Comparison of ENCODE assay signal across 8 cellular contexts in genomic region chr1:171081220-171081993, GRCh38. TPM values are rescaled to one million over a fixed set of nuclear protein-coding genes. Genes with fewer than 3 reads are reported as not detected.
DNase-seq lines count a peak whose midpoint lies in the region; ATAC-seq and TF ChIP-seq lines count a peak whose summit lies in the region.

No MANE protein-coding gene starts in this region.

- ATAC-seq in mucosa of descending colon = peak; percentile 36
- no peak for ATAC-seq in HG03378 (IDR thresholded peaks at IDR 0.05; ENCODE audit: unreplicated experiment)
- ATAC-seq in GM19023 (IDR thresholded peaks at IDR 0.05; ENCODE audit: unreplicated experiment) = no peak
- ATAC-seq in GM21515 (IDR thresholded peaks at IDR 0.05; ENCODE audit: unreplicated experiment) = no peak

- no peaks in the 10 kb centered on the region for H3K36me3 ChIP-seq in mucosa of descending colon (ENCODE audit: low read depth)

- TF ChIP-seq CTCF in mucosa of descending colon (IDR thresholded peaks at IDR 0.05) = no peak

- H3K4me1 ChIP-seq in mucosa of descending colon (ENCODE audit: low read depth) = peaks cover 6% of the 10 kb centered on the region

- intact Hi-C loops in mucosa of descending colon (cut with DNase I, micrococcal nuclease) = loop anchor here in 1 of 2 donors (2.0 kb wide), 1 partner anchor 145 kb away; no protein-coding TSS in a partner anchor

- no peak overlapping the region for H3K4me3 ChIP-seq in mucosa of descending colon

- DNase-seq in DMS53 treated with DMSO at 0.1 percent for 48 hours (lab: John Stamatoyannopoulos, UW; ENCODE audit: unreplicated experiment) = peak; percentile 21
- DNase-seq in NCI-H345 (lab: John Stamatoyannopoulos, UW) = peak; percentile 27
- peak; percentile 71 for DNase-seq in dedifferentiated amniotic fluid mesenchymal stem cell (ENCODE audit: extremely low spot score)
- DNase-seq in mucosa of descending colon = peak in 1 of 3 donors; percentile 19
- no peak for DNase-seq in stimulated activated CD4-positive, alpha-beta T cell treated with anti-CD3 and anti-CD28 coated beads, Interleukin-15, amount 100 ng/mL, for 24 hours

- no peaks in the 10 kb centered on the region for H3K9me3 ChIP-seq in mucosa of descending colon

RNA-seq across cellular contexts. Expression of gene FMO3, which starts 9.3 kb away (rescaled TPM):
- under 1 TPM; 0.22 to 0.63 (median 0.38) TPM for total RNA-seq in mucosa of descending colon
